8 cellular contexts compared by ENCODE assay signal in genomic region chr16:66608241-66609138, GRCh38. TPM values are rescaled to one million over a fixed set of nuclear protein-coding genes. Genes with fewer than 3 reads are reported as not detected.
A peak's percentile ranks its signal among the peaks of the same experiment; 100 is the strongest.
DNase-seq lines count a peak whose midpoint lies in the region; ATAC-seq, FAIRE-seq and TF ChIP-seq lines count a peak whose summit lies in the region.

No MANE protein-coding gene starts in this region.

- H3K4me3 ChIP-seq in AG09309 (ENCODE audit: control insufficient read depth, low read depth, low read length) (no peak overlapping the region), Karpas-422 (ENCODE audit: low read length) (0 out of 2 replicates have a peak overlapping the region, but pooled peaks have one; percentile 6), pancreas (no peak overlapping the region), tibial artery (no peak overlapping the region)

- H2AFZ ChIP-seq in Karpas-422 (ENCODE audit: low read length), result no peak overlapping the region

- H3K4me1 ChIP-seq in Karpas-422 (ENCODE audit: low read length) (peaks cover 50% of the 10 kb centered on the region), pancreas (no peaks in the 10 kb centered on the region), tibial artery (peaks cover 0 to 41% (median 28%) of the 10 kb centered on the region in 4 donors)

- H3K9ac ChIP-seq in Karpas-422 (ENCODE audit: low read length), result peak overlapping the region; percentile 51

- FAIRE-seq in pancreas (lab: Jason Lieb, UNC), result no peak

- intact Hi-C loops in pancreas (cut with DNase I) (loop anchor here in 1 of 3 donors (5.0 kb wide), 1 partner anchor 206 kb away; no protein-coding TSS in a partner anchor), tibial artery (cut with DNase I; ENCODE audit: low total_unique reads) (loop anchor here (5.0 to 10.0 kb wide), 3 partner anchors 134 to 259 kb away; partner anchors contain the start of gene DYNC1LI2)

- H3K4me2 ChIP-seq in Karpas-422 (ENCODE audit: low read depth, low read length, poor library complexity, severe bottlenecking), result peak overlapping the region; percentile 86

- no peaks in the 10 kb centered on the region for H3K79me2 ChIP-seq in Karpas-422 (ENCODE audit: low read length)

- peak; percentile 96 for TF ChIP-seq CTCF in AG09309 (IDR thresholded peaks at IDR 0.05; ENCODE audit: control insufficient read depth, insufficient read depth, low read depth, low read length, missing control alignments)
- peak; percentile 83 to 92 (median 90) for TF ChIP-seq CTCF in pancreas (IDR thresholded peaks at IDR 0.05)
- TF ChIP-seq CTCF in tibial artery (IDR thresholded peaks at IDR 0.05), result peak; percentile 85 to 92

- peaks cover 26% of the 10 kb centered on the region; the same call in 1 of the 2 replicates for H4K20me1 ChIP-seq in Karpas-422 (ENCODE audit: insufficient read depth, low read depth, low read length)

- WGBS in pancreas, 2 donors, result 29 to 30% methylated on average over 17 of the region's 17 CpGs

- no peaks in the 10 kb centered on the region for H3K27me3 ChIP-seq in Karpas-422 (ENCODE audit: low read length)
- no peaks in the 10 kb centered on the region for H3K27me3 ChIP-seq in pancreas
- peaks cover 0 to 14% of the 10 kb centered on the region in 2 donors for H3K27me3 ChIP-seq in tibial artery

- H3K36me3 ChIP-seq in Karpas-422 (ENCODE audit: insufficient read depth, low read length), result no peaks in the 10 kb centered on the region
- H3K36me3 ChIP-seq in pancreas, result no peaks in the 10 kb centered on the region
- H3K36me3 ChIP-seq in tibial artery, result peaks cover 0 to 39% (median 28%) of the 10 kb centered on the region in 3 donors

- ATAC-seq in GM18909 (IDR thresholded peaks at IDR 0.05; ENCODE audit: poor library complexity, unreplicated experiment) (peak; percentile 42), pancreas (peak; percentile 72 to 80 (median 78))

- DNase-seq in AG09309 (ENCODE audit: low read depth), result no peak
- peak; percentile 93 for DNase-seq in Karpas-422
- DNase-seq in SK-N-DZ (ENCODE audit: low spot score), result peak; percentile 80
- peak; percentile 64 to 83 (median 71) for DNase-seq in activated naive CD4-positive, alpha-beta T cell (lab: John Stamatoyannopoulos, UW)
- peak; percentile 33 for DNase-seq in glomerular endothelial cell (ENCODE audit: extremely low read depth, low read depth, low spot score)
- peak; percentile 82 to 98 (median 89) for DNase-seq in pancreas
- DNase-seq in tibial artery, result peak; percentile 82 to 90

- H3K9me2 ChIP-seq in Karpas-422 (replicated peaks; ENCODE audit: insufficient read depth, low read length), result no peaks in the 10 kb centered on the region

- peak overlapping the region; percentile 48 for H3K27ac ChIP-seq in Karpas-422 (ENCODE audit: low read length)
- no peak overlapping the region for H3K27ac ChIP-seq in pancreas
- no peak overlapping the region for H3K27ac ChIP-seq in tibial artery

- H3K9me3 ChIP-seq in Karpas-422 (ENCODE audit: low read length) (no peaks in the 10 kb centered on the region), pancreas (no peaks in the 10 kb centered on the region), tibial artery (no peaks in the 10 kb centered on the region)

RNA-seq across cellular contexts. Expression of gene CMTM3, which starts 4.0 kb away (rescaled TPM):
- total RNA-seq in Karpas-422 (2014; rRNA removed; shearing (Covaris generic); ENCODE audit: low replicate concordance), result 19.7 and 21.1 TPM in 2 replicates
- 31.7 and 31.9 TPM in 2 replicates for polyA plus RNA-seq in SK-N-DZ (2014; cell fraction: cytosol; rRNA removed)
- 19.2 and 24.7 TPM in 2 replicates for polyA plus RNA-seq in SK-N-DZ (2014; cell fraction: nucleus; rRNA removed)
- total RNA-seq in glomerular endothelial cell (86.9 and 125 TPM in 2 replicates), pancreas (10 to 100 TPM in 1 of 6 donors, 1 to 10 TPM in 4, under 1 TPM in 1; 0.79 to 20.8 (median 2.6) TPM)
- polyA plus RNA-seq in pancreas, result 1 to 10 TPM; 4.3 to 4.8 TPM

RNA-seq across cellular contexts. Expression of gene CMTM2, which starts 29.2 kb away (rescaled TPM):
- total RNA-seq in Karpas-422 (2014; rRNA removed; shearing (Covaris generic); ENCODE audit: low replicate concordance), result not detected in 2 replicates
- not detected in 2 replicates for polyA plus RNA-seq in SK-N-DZ (2014; cell fraction: cytosol; rRNA removed)
- polyA plus RNA-seq in SK-N-DZ (2014; cell fraction: nucleus; rRNA removed), result not detected in 2 replicates
- total RNA-seq in glomerular endothelial cell (not detected in 2 replicates), pancreas (under 1 TPM in 1 of 6 donors, not detected in 5; 0.84 TPM)
- under 1 TPM; 0.21 to 0.65 TPM for polyA plus RNA-seq in pancreas

RNA-seq across cellular contexts. Expression of gene CMTM1, which starts 42.3 kb away (rescaled TPM):
- 0.61 and 5.8 TPM in 2 replicates for total RNA-seq in Karpas-422 (2014; rRNA removed; shearing (Covaris generic); ENCODE audit: low replicate concordance)
- polyA plus RNA-seq in SK-N-DZ (2014; cell fraction: cytosol; rRNA removed), result 0.33 and 0.59 TPM in 2 replicates
- polyA plus RNA-seq in SK-N-DZ (2014; cell fraction: nucleus; rRNA removed), result 0.73 TPM in 1 of 2 replicates, not detected in the other
- total RNA-seq in glomerular endothelial cell (1.7 and 2.9 TPM in 2 replicates), pancreas (1 to 10 TPM in 3 of 6 donors, under 1 TPM in 3; 0.65 to 3.9 (median 1.5) TPM)
- under 1 TPM; 0.28 to 0.46 TPM for polyA plus RNA-seq in pancreas

RNA-seq across cellular contexts. Expression of gene CKLF, which starts 56.1 kb away (rescaled TPM):
- 61.3 and 76.0 TPM in 2 replicates for total RNA-seq in Karpas-422 (2014; rRNA removed; shearing (Covaris generic); ENCODE audit: low replicate concordance)
- 106 and 115 TPM in 2 replicates for polyA plus RNA-seq in SK-N-DZ (2014; cell fraction: cytosol; rRNA removed)
- polyA plus RNA-seq in SK-N-DZ (2014; cell fraction: nucleus; rRNA removed), result 51.4 and 54.9 TPM in 2 replicates
- total RNA-seq in glomerular endothelial cell (73.5 and 85.1 TPM in 2 replicates), pancreas (10 to 100 TPM in 3 of 6 donors, 1 to 10 TPM in 3; 5.9 to 26.1 (median 8.3) TPM)
- polyA plus RNA-seq in pancreas, result 10 to 100 TPM; 11.9 to 24.9 TPM

RNA-seq across cellular contexts. Expression of gene TK2, which starts 58.6 kb away (rescaled TPM):
- total RNA-seq in Karpas-422 (2014; rRNA removed; shearing (Covaris generic); ENCODE audit: low replicate concordance), result 6.9 and 8.6 TPM in 2 replicates
- polyA plus RNA-seq in SK-N-DZ (2014; cell fraction: cytosol; rRNA removed), result 9.3 and 10.9 TPM in 2 replicates
- 26.9 and 35.9 TPM in 2 replicates for polyA plus RNA-seq in SK-N-DZ (2014; cell fraction: nucleus; rRNA removed)
- total RNA-seq in glomerular endothelial cell (24.7 and 46.4 TPM in 2 replicates), pancreas (10 to 100 TPM; 16.7 to 22.9 (median 21.6) TPM)
- polyA plus RNA-seq in pancreas, result 10 to 100 TPM; 13.9 to 17.4 TPM
